Comparison of ENCODE assay signal across 1 cellular context in the genomic region with DNA sequence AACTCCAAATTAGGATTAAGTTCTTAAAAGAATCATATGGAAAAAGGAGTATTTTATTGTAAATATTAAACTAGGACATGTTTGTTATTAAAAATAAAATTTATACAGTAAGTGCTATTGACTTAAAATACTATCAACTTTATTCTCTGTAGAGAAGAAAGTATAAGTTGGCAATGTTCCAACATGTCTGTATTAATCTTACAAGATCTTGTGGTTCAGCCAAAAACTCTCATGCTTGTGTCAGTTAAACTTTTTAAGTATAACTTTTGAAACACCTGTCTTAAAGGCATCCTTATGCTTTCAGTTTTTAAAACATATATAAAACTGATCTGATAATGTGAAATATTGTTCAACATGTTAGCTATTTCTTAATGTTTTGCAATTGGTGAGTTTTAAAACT.
TF ChIP-seq lines count a peak whose summit lies in the region.

No MANE protein-coding gene starts in this region.

TF ChIP-seq in IMR-90, 13 proteins besides CTCF, POLR2A, EP300 and RAD21:
- no peak for TF ChIP-seq MXI1 (IDR thresholded peaks at IDR 0.05; ENCODE audit: borderline replicate concordance, low read depth, low read length)
- no peak for TF ChIP-seq NFE2L2 (IDR thresholded peaks at IDR 0.05; ENCODE audit: low read depth, low read length)
- TF ChIP-seq SMC3 (IDR thresholded peaks at IDR 0.05; ENCODE audit: low read depth, low read length), result no peak
- TF ChIP-seq MAZ (IDR thresholded peaks at IDR 0.05; ENCODE audit: borderline replicate concordance, low read depth, low read length), result no peak
- TF ChIP-seq BHLHE40 (IDR thresholded peaks at IDR 0.05; ENCODE audit: low read depth, low read length), result no peak
- no peak for TF ChIP-seq CHD1 (IDR thresholded peaks at IDR 0.05; ENCODE audit: low read depth, low read length)
- no peak for TF ChIP-seq MAFK (IDR thresholded peaks at IDR 0.05; ENCODE audit: low read depth, low read length)
- no peak for TF ChIP-seq RCOR1 (IDR thresholded peaks at IDR 0.05; ENCODE audit: insufficient replicate concordance, low read length)
- TF ChIP-seq RFX5 (IDR thresholded peaks at IDR 0.05; ENCODE audit: low read depth, low read length), result no peak
